8 cellular contexts compared by ENCODE assay signal in genomic region chr5:132829742-132830435, GRCh38. TPM values are rescaled to one million over a fixed set of nuclear protein-coding genes. Genes with fewer than 3 reads are reported as not detected.
A peak's percentile ranks its signal among the peaks of the same experiment; 100 is the strongest.
DNase-seq lines count a peak whose midpoint lies in the region; ATAC-seq lines count a peak whose summit lies in the region.

No MANE protein-coding gene starts in this region.

- intact Hi-C loops in activated CD4-positive, alpha-beta memory T cell treated with anti-CD3 and anti-CD28 coated beads for 36 hours (cut with micrococcal nuclease): loop anchor here (2.0 kb wide), 1 partner anchor 53 kb away; no protein-coding TSS in a partner anchor

- POLR2A ChIA-PET in activated CD4-positive, alpha-beta memory T cell treated with anti-CD3 and anti-CD28 coated beads for 36 hours (lab: Charles Lee): interaction anchor here (1.3 kb wide), 1 partner anchor 92 kb away, joined by 3 read pairs; the partner anchor contains the start of gene KIF3A

- no peaks in the 10 kb centered on the region for H3K4me1 Mint-ChIP-seq in activated CD4-positive, alpha-beta memory T cell treated with anti-CD3 and anti-CD28 coated beads for 36 hours (ENCODE audit: low read depth)
- peaks cover 9% of the 10 kb centered on the region for H3K4me1 Mint-ChIP-seq in memory B cell

- peaks cover 86% of the 10 kb centered on the region for H3K27me3 ChIP-seq in ectodermal cell (ENCODE audit: control insufficient read depth, insufficient read depth, low read length, poor library complexity, severe bottlenecking)

- H3K4me1 ChIP-seq in ectodermal cell (ENCODE audit: control insufficient read depth, insufficient read depth, low read length): no peaks in the 10 kb centered on the region

- peak; percentile 94 for DNase-seq in AG08396 (ENCODE audit: low spot score)
- DNase-seq in NCI-H526 treated with DMSO at 0.1 percent for 48 hours (lab: John Stamatoyannopoulos, UW): peak; percentile 46
- peak; percentile 80 for DNase-seq in activated CD4-positive, alpha-beta memory T cell treated with anti-CD3 and anti-CD28 coated beads for 36 hours
- peak; percentile 77 to 79 for DNase-seq in memory B cell (ENCODE audit: low spot score in 2 of 2)
- peak; percentile 49 for DNase-seq in stimulated activated CD8-positive, alpha-beta memory T cell treated with anti-CD3 and anti-CD28 coated beads, Interleukin-12 subunit alpha, Interleukin-12 subunit beta, amount 100 ng/mL, for 4 hours (ENCODE audit: low read depth)

- H3K9me3 ChIP-seq in ectodermal cell (ENCODE audit: control insufficient read depth, low read length): no peaks in the 10 kb centered on the region

- WGBS in ectodermal cell, 2 experiments: 9% methylated on average over 75 of the region's 75 CpGs

- H3K4me3 Mint-ChIP-seq in activated CD4-positive, alpha-beta memory T cell treated with anti-CD3 and anti-CD28 coated beads for 36 hours: peak overlapping the region; percentile 83
- peak overlapping the region; percentile 94 for H3K4me3 Mint-ChIP-seq in memory B cell

- H3K27me3 Mint-ChIP-seq in activated CD4-positive, alpha-beta memory T cell treated with anti-CD3 and anti-CD28 coated beads for 36 hours: peaks cover 41% of the 10 kb centered on the region
- H3K27me3 Mint-ChIP-seq in memory B cell: peaks cover 12% of the 10 kb centered on the region

- no peak overlapping the region for H3K27ac ChIP-seq in ectodermal cell (ENCODE audit: insufficient read depth, low read depth, low read length, poor library complexity, severe bottlenecking)

- H3K4me3 ChIP-seq in ectodermal cell (ENCODE audit: insufficient read depth, low read depth, low read length): peak overlapping the region; percentile 43

- CTCF ChIA-PET in activated CD4-positive, alpha-beta memory T cell treated with anti-CD3 and anti-CD28 coated beads for 36 hours (lab: Charles Lee): interaction anchor here (0.6 to 2.9 kb wide), 13 partner anchors 9 to 304 kb away, joined by 3 to 17 read pairs (median 4); no protein-coding TSS in a partner anchor

- H3K36me3 Mint-ChIP-seq in activated CD4-positive, alpha-beta memory T cell treated with anti-CD3 and anti-CD28 coated beads for 36 hours: no peaks in the 10 kb centered on the region
- no peaks in the 10 kb centered on the region for H3K36me3 Mint-ChIP-seq in memory B cell

- peak; percentile 50 for ATAC-seq in GM18873 (IDR thresholded peaks at IDR 0.05; ENCODE audit: low FRiP score, unreplicated experiment)
- peak; percentile 78 for ATAC-seq in HG03135 (IDR thresholded peaks at IDR 0.05; ENCODE audit: unreplicated experiment)
- ATAC-seq in memory B cell (ENCODE audit: low read depth): peak; percentile 92

- H3K36me3 ChIP-seq in ectodermal cell (ENCODE audit: control insufficient read depth, insufficient read depth, low read length): no peaks in the 10 kb centered on the region

- H3K9me3 Mint-ChIP-seq in activated CD4-positive, alpha-beta memory T cell treated with anti-CD3 and anti-CD28 coated beads for 36 hours: no peaks in the 10 kb centered on the region
- H3K9me3 Mint-ChIP-seq in memory B cell: no peaks in the 10 kb centered on the region

- H3K27ac Mint-ChIP-seq in activated CD4-positive, alpha-beta memory T cell treated with anti-CD3 and anti-CD28 coated beads for 36 hours: no peak overlapping the region
- peak overlapping the region; percentile 75 for H3K27ac Mint-ChIP-seq in memory B cell

RNA-seq across cellular contexts. Expression of gene SHROOM1, which starts 0.6 kb away (rescaled TPM):
- total RNA-seq in activated CD4-positive, alpha-beta memory T cell treated with anti-CD3 and anti-CD28 coated beads for 36 hours: 1 to 10 TPM; 1.2 to 1.6 TPM
- polyA plus RNA-seq in ectodermal cell (2013, experiment 1 of 4): 0.74 TPM
- polyA plus RNA-seq in ectodermal cell (2013, experiment 2 of 4): 1.00 TPM
- polyA plus RNA-seq in ectodermal cell (2013, experiment 3 of 4): 1.5 TPM
- polyA plus RNA-seq in ectodermal cell (2013, experiment 4 of 4): 0.85 TPM

RNA-seq across cellular contexts. Expression of gene SOWAHA, which starts 16.8 kb away (rescaled TPM):
- total RNA-seq in activated CD4-positive, alpha-beta memory T cell treated with anti-CD3 and anti-CD28 coated beads for 36 hours: not detected
- not detected for polyA plus RNA-seq in ectodermal cell (2013, experiment 1 of 4)
- not detected for polyA plus RNA-seq in ectodermal cell (2013, experiment 2 of 4)
- not detected for polyA plus RNA-seq in ectodermal cell (2013, experiment 3 of 4)
- not detected for polyA plus RNA-seq in ectodermal cell (2013, experiment 4 of 4)

RNA-seq across cellular contexts. Expression of gene GDF9, which starts 36.4 kb away (rescaled TPM):
- total RNA-seq in activated CD4-positive, alpha-beta memory T cell treated with anti-CD3 and anti-CD28 coated beads for 36 hours: under 1 TPM; 0.43 to 0.73 TPM
- polyA plus RNA-seq in ectodermal cell (2013, experiment 1 of 4): 0.30 TPM
- polyA plus RNA-seq in ectodermal cell (2013, experiment 2 of 4): 0.59 TPM
- polyA plus RNA-seq in ectodermal cell (2013, experiment 3 of 4): 0.53 TPM
- polyA plus RNA-seq in ectodermal cell (2013, experiment 4 of 4): 0.69 TPM

RNA-seq across cellular contexts. Expression of gene UQCRQ, which starts 36.6 kb away (rescaled TPM):
- total RNA-seq in activated CD4-positive, alpha-beta memory T cell treated with anti-CD3 and anti-CD28 coated beads for 36 hours: 100 to 1,000 TPM; 540 to 565 TPM
- polyA plus RNA-seq in ectodermal cell (2013, experiment 1 of 4): 205 TPM
- 214 TPM for polyA plus RNA-seq in ectodermal cell (2013, experiment 2 of 4)
- 217 TPM for polyA plus RNA-seq in ectodermal cell (2013, experiment 3 of 4)
- polyA plus RNA-seq in ectodermal cell (2013, experiment 4 of 4): 259 TPM

RNA-seq across cellular contexts. Expression of gene LEAP2, which starts 43.6 kb away (rescaled TPM):
- total RNA-seq in activated CD4-positive, alpha-beta memory T cell treated with anti-CD3 and anti-CD28 coated beads for 36 hours: 1 to 10 TPM; 1.7 to 3.2 TPM
- polyA plus RNA-seq in ectodermal cell (2013, experiment 1 of 4): 2.3 TPM
- polyA plus RNA-seq in ectodermal cell (2013, experiment 2 of 4): 2.8 TPM
- polyA plus RNA-seq in ectodermal cell (2013, experiment 3 of 4): 1.5 TPM
- 2.5 TPM for polyA plus RNA-seq in ectodermal cell (2013, experiment 4 of 4)
